ENCODE assay signal across 23 cellular contexts in the genomic region with DNA sequence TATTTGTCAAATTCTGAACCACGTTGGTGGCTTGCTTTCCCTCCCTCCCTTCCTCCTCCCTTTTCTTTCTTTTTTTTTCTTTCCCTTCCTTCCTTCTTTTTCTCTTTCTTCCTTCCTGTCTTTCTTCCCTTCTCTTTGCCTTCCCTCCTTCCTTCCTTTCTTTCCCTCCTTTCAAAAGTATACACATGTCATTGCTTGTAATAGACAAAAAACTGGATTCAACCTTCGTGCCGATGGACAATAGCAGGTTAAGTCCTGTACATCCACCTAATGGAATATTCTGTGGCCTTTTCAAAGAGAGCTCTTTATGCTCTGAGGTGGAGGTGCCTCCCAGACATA.
"Had no signal": no experiment of that assay in that cellular context is flagged by ENCODE, and none has a peak within 500 bp of the region (broad histone marks: within the 10 kb centered on the region; RNA-seq: fewer than 3 reads in every experiment).

No MANE protein-coding gene starts in this region.

- ATAC-seq: activated CD4-positive, alpha-beta T cell treated with anti-CD3 and anti-CD28 coated beads for 36 hours; activated T-cell treated with anti-CD3 and anti-CD28 coated beads, Interleukin-2, amount 50 U/mL, for 4 hours; effector memory CD8-positive, alpha-beta T cell; gastroesophageal sphincter; WTC11 had no signal

- H3K36me3 ChIP-seq: breast epithelium, esophagus muscularis mucosa, gastroesophageal sphincter, neural progenitor cell, thoracic aorta had no signal

- H3K9me3 Mint-ChIP-seq: activated naive CD8-positive, alpha-beta T cell treated with anti-CD3 and anti-CD28 coated beads, Interleukin-2, amount 10 ng/mL, durations not matched to agents 7 days and 5 days; activated T-cell treated with anti-CD3 and anti-CD28 coated beads, Interleukin-2, amount 50 U/mL, for 4 hours; activated T-helper 2 cell treated with anti-CD3 and anti-CD28 coated beads, Interferon-gamma antibody, Interleukin-2, Interleukin-4, amounts not matched to agents 10 μg/mL and 5 μg/mL and 100 μg/mL, durations not matched to agents 14 hours and 24 hours and 36 hours; central memory CD8-positive, alpha-beta T cell; effector memory CD8-positive, alpha-beta T cell; memory B cell had no signal

- H3K4me1 ChIP-seq: breast epithelium, esophagus muscularis mucosa, gastroesophageal sphincter, neural progenitor cell had no signal

- H3K9me3 ChIP-seq: breast epithelium, esophagus muscularis mucosa, gastroesophageal sphincter, thoracic aorta had no signal

- H3K9ac ChIP-seq: neural progenitor cell had no signal

- H3K4me3 Mint-ChIP-seq: activated CD4-positive, alpha-beta T cell treated with anti-CD3 and anti-CD28 coated beads for 36 hours; activated naive CD8-positive, alpha-beta T cell treated with anti-CD3 and anti-CD28 coated beads, Interleukin-2, amount 10 ng/mL, durations not matched to agents 7 days and 5 days; activated T-cell treated with anti-CD3 and anti-CD28 coated beads, Interleukin-2, amount 50 U/mL, for 4 hours; central memory CD8-positive, alpha-beta T cell; effector memory CD8-positive, alpha-beta T cell; memory B cell; neural progenitor cell; WTC11 had no signal

- H3K4me2 ChIP-seq: neural progenitor cell had no signal

- H3K27ac Mint-ChIP-seq: activated CD4-positive, alpha-beta T cell treated with anti-CD3 and anti-CD28 coated beads for 36 hours; activated naive CD8-positive, alpha-beta T cell treated with anti-CD3 and anti-CD28 coated beads, Interleukin-2, amount 10 ng/mL, durations not matched to agents 7 days and 5 days; activated T-helper 2 cell treated with anti-CD3 and anti-CD28 coated beads, Interferon-gamma antibody, Interleukin-2, Interleukin-4, amounts not matched to agents 10 μg/mL and 5 μg/mL and 100 μg/mL, durations not matched to agents 14 hours and 24 hours and 36 hours; effector memory CD8-positive, alpha-beta T cell; memory B cell; WTC11 had no signal

- H3K27ac ChIP-seq: breast epithelium, dorsolateral prefrontal cortex, esophagus muscularis mucosa, gastroesophageal sphincter, neural progenitor cell, thoracic aorta had no signal

- DNase-seq: activated CD4-positive, alpha-beta T cell treated with anti-CD3 and anti-CD28 coated beads for 36 hours; activated CD4-positive, alpha-beta T cell treated with anti-CD3 and anti-CD28 coated beads, Interleukin-2, amount 50 U/mL, for 48 hours; activated CD8-positive, alpha-beta memory T cell treated with anti-CD3 and anti-CD28 coated beads, Interleukin-2, amount 50 U/mL, for 48 hours; activated naive CD4-positive, alpha-beta T cell; activated naive CD8-positive, alpha-beta T cell treated with anti-CD3 and anti-CD28 coated beads, Interleukin-2, amount 10 ng/mL, durations not matched to agents 7 days and 5 days; activated T-cell treated with anti-CD3 and anti-CD28 coated beads, Interleukin-2, amount 50 U/mL, for 4 hours; amniotic stem cell; dorsolateral prefrontal cortex; effector memory CD8-positive, alpha-beta T cell; head of caudate nucleus; left ventricle myocardium superior; stimulated activated CD4-positive, alpha-beta T cell treated with anti-CD3 and anti-CD28 coated beads, Interleukin-4, amount 100 ng/mL, for 24 hours; stimulated activated naive CD4-positive, alpha-beta T cell treated with Interleukin-2 at 50 U/mL for 16 hours; T-helper 9 cell had no signal

- H3K4me1 Mint-ChIP-seq: activated CD4-positive, alpha-beta T cell treated with anti-CD3 and anti-CD28 coated beads for 36 hours; activated naive CD8-positive, alpha-beta T cell treated with anti-CD3 and anti-CD28 coated beads, Interleukin-2, amount 10 ng/mL, durations not matched to agents 7 days and 5 days; central memory CD8-positive, alpha-beta T cell; memory B cell had no signal

- H3K27me3 ChIP-seq: breast epithelium, esophagus muscularis mucosa, gastroesophageal sphincter, neural progenitor cell had no signal

- H3K27me3 Mint-ChIP-seq: activated CD4-positive, alpha-beta T cell treated with anti-CD3 and anti-CD28 coated beads for 36 hours had no signal

- H3K36me3 Mint-ChIP-seq: activated naive CD8-positive, alpha-beta T cell treated with anti-CD3 and anti-CD28 coated beads, Interleukin-2, amount 10 ng/mL, durations not matched to agents 7 days and 5 days; WTC11 had no signal

- H3K4me3 ChIP-seq: breast epithelium, dorsolateral prefrontal cortex, esophagus muscularis mucosa, gastroesophageal sphincter, neural progenitor cell, thoracic aorta had no signal
